Comparison of ENCODE assay signal across 8 cellular contexts in the genomic region with DNA sequence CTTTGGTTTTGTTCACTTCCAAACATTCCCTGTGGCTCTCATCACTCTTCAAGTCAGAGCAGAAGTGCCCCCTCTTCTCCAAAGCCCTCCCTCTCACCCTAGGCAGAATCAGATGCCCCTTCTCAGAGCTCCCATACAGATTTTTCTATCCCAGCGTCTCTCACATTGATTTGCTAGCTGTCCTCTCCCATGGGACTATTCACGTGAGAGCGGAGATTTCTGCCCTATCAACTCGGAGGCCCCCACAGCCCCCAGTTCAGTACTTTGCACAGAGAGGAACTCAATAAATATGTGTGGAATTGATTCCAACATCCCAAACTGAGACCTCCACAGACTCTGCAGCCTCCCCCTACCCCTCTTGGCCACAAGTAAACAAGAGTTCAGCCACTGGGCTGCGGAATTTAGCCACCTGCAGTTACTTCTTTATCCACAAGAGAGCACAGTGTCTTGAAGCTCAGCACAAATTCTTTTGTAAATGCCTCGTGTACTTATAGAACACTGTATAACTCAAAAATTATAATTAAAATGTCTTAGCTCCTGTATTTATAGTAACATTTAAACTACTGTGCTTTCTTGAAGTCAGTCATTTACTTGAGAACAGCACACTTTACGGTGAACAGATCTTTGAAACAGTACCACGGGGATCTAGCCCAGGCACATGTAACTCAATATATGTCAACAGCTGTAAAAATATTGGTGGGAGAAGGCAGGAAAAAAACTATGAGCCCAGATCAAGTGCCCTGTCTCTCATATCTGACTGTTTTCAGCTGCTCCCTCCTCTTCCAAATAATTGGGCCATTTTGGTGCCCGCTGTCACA.
DNase-seq lines count a peak whose midpoint lies in the region; ATAC-seq, FAIRE-seq and TF ChIP-seq lines count a peak whose summit lies in the region.

No MANE protein-coding gene starts in this region.

- no peak overlapping the region for H3K4me3 ChIP-seq in GM12878

- H4K20me1 ChIP-seq in GM12878 (ENCODE audit: control insufficient read depth, insufficient read depth), result no peaks in the 10 kb centered on the region

- RAD21 ChIA-PET in GM12878 (lab: Charles Lee; ENCODE audit: unreplicated experiment), result no interaction called here

- FAIRE-seq in GM12878 (lab: Jason Lieb, UNC), result peak; percentile 41

- DNase-seq in DMS 273 (lab: John Stamatoyannopoulos, UW; ENCODE audit: unreplicated experiment) (peak; percentile 89), NCI-H1105 (lab: John Stamatoyannopoulos, UW) (peak; percentile 20), GM12878 (ENCODE audit: low read depth, low spot score) (no peak), midbrain (lab: John Stamatoyannopoulos, UW) (peak; percentile 27), A172 (ENCODE audit: low spot score) (no peak), putamen (ENCODE audit: low spot score) (no peak)
- DNase-seq in stimulated activated CD8-positive, alpha-beta memory T cell treated with anti-CD3 and anti-CD28 coated beads, Interleukin-4, amount 100 ng/mL, for 48 hours, result no peak

- POLR2A ChIA-PET in GM12878 (lab: Charles Lee), result no interaction called here

- peak; percentile 45 for TF ChIP-seq RAD21 in GM12878 (IDR thresholded peaks at IDR 0.05; ENCODE audit: insufficient read depth, low read depth, low read length)

- no peak overlapping the region for H3K27ac ChIP-seq in GM12878 (ENCODE audit: control insufficient read depth, insufficient read depth)

- intact Hi-C loops in GM12878 (cut with micrococcal nuclease; ENCODE audit: unreplicated experiment), result loop anchor here (5.0 kb wide), 1 partner anchor 36 kb away; no protein-coding TSS in a partner anchor

- no peak overlapping the region for H3K9ac ChIP-seq in GM12878 (ENCODE audit: control insufficient read depth, insufficient read depth, low read length)

- BruUV-seq in GM12878 (replicated peaks; lab: Mats Ljungman, UMichigan), result no TSS peak

- ATAC-seq in GM12878 (peak; percentile 57; the same call in 2 of the 3 replicates), HG02678 (IDR thresholded peaks at IDR 0.05; ENCODE audit: unreplicated experiment) (no peak)

- no peak for TF ChIP-seq POLR2A in GM12878 (IDR thresholded peaks at IDR 0.05; ENCODE audit: low read depth, low read length)

- H3K27me3 ChIP-seq in GM12878 (replicated peaks in 1 of 2; ENCODE audit: control insufficient read depth in 2 of 2, insufficient read depth in 2 of 2, low read length in 1 of 2), result no peaks in the 10 kb centered on the region

- H2AFZ ChIP-seq in GM12878 (ENCODE audit: control insufficient read depth, low read depth, low read length), result no peak overlapping the region

- no peaks in the 10 kb centered on the region for H3K36me3 ChIP-seq in GM12878 (ENCODE audit: control insufficient read depth in 2 of 2, insufficient read depth in 2 of 2, low read length in 1 of 2)

- in situ Hi-C loops in GM12878 (cut with MboI), result no loop called here

- no peak for TF ChIP-seq EP300 in GM12878 (IDR thresholded peaks at IDR 0.05; ENCODE audit: borderline replicate concordance in 1 of 2, control insufficient read depth in 1 of 2, low read depth in 2 of 2, low read length in 2 of 2)

- CTCF ChIA-PET in GM12878 (lab: Yijun Ruan, JAX), result interaction anchor here (0.8 to 1.3 kb wide), 3 partner anchors 14 to 63 kb away, joined by 3 read pairs; no protein-coding TSS in a partner anchor

- 0 out of 2 replicates have a peak, but pooled peaks cover 5% of the 10 kb centered on the region for H3K4me1 ChIP-seq in GM12878 (ENCODE audit: control insufficient read depth, insufficient read depth, low read length)

- peak; percentile 9 to 55 (median 32); a peak in 2 of 6 replicates for TF ChIP-seq CTCF in GM12878 (IDR thresholded peaks at IDR 0.05 in 2 of 3, conservative IDR thresholded peaks at IDR 0.05 in 1 of 3; ENCODE audit: control insufficient read depth in 2 of 3, extremely low read depth in 1 of 3, insufficient read depth in 1 of 3, low read depth in 3 of 3, low read length in 3 of 3)

- SMC1A ChIA-PET in GM12878 (lab: Charles Lee; ENCODE audit: uncharacterized antibody, unreplicated experiment), result no interaction called here

- H3K4me2 ChIP-seq in GM12878 (ENCODE audit: control insufficient read depth, insufficient read depth), result no peak overlapping the region

- WGBS in GM12878 (ENCODE audit: insufficient coverage, insufficient replicate concordance, low lambda C conversion rate, missing lambda C conversion rate), result 28% methylated on average over 9 of the region's 9 CpGs

- no peaks in the 10 kb centered on the region for H3K79me2 ChIP-seq in GM12878 (ENCODE audit: control insufficient read depth, insufficient read depth, low read length)

- no peaks in the 10 kb centered on the region; the same call in 2 of the 3 replicates for H3K9me3 ChIP-seq in GM12878 (replicated peaks; ENCODE audit: control insufficient read depth, insufficient read depth, low read length)

TF ChIP-seq in GM12878, 131 proteins besides CTCF, POLR2A, EP300 and RAD21:
- TF ChIP-seq, protein P1, sequence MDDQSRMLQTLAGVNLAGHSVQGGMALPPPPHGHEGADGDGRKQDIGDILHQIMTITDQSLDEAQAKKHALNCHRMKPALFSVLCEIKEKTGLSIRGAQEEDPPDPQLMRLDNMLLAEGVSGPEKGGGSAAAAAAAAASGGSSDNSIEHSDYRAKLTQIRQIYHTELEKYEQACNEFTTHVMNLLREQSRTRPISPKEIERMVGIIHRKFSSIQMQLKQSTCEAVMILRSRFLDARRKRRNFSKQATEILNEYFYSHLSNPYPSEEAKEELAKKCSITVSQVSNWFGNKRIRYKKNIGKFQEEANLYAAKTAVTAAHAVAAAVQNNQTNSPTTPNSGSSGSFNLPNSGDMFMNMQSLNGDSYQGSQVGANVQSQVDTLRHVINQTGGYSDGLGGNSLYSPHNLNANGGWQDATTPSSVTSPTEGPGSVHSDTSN (IDR thresholded peaks at IDR 0.05; ENCODE audit: insufficient replicate concordance, low read depth, low read length), result no peak
- TF ChIP-seq SMC3 (IDR thresholded peaks at IDR 0.05; ENCODE audit: borderline replicate concordance, low read length) (peak; percentile 45; the same call in 1 of the 2 replicates), IRF3 (IDR thresholded peaks at IDR 0.05) (no peak), SMARCA5 (IDR thresholded peaks at IDR 0.05) (no peak)

Comparison
In these comparisons a context has a peak if more than half of its experiments do, and no peak if none do; other contexts are left out.
1. DNase-seq: peak in DMS 273 (single experiment), NCI-H1105 (single experiment) and midbrain (single experiment); none in GM12878 (single experiment), stimulated activated CD8-positive, alpha-beta memory T cell treated with anti-CD3 and anti-CD28 coated beads, Interleukin-4, amount 100 ng/mL, for 48 hours (single experiment), A172 (single experiment) and putamen (single experiment).